Comparison of ENCODE assay signal across 8 cellular contexts in the genomic region with DNA sequence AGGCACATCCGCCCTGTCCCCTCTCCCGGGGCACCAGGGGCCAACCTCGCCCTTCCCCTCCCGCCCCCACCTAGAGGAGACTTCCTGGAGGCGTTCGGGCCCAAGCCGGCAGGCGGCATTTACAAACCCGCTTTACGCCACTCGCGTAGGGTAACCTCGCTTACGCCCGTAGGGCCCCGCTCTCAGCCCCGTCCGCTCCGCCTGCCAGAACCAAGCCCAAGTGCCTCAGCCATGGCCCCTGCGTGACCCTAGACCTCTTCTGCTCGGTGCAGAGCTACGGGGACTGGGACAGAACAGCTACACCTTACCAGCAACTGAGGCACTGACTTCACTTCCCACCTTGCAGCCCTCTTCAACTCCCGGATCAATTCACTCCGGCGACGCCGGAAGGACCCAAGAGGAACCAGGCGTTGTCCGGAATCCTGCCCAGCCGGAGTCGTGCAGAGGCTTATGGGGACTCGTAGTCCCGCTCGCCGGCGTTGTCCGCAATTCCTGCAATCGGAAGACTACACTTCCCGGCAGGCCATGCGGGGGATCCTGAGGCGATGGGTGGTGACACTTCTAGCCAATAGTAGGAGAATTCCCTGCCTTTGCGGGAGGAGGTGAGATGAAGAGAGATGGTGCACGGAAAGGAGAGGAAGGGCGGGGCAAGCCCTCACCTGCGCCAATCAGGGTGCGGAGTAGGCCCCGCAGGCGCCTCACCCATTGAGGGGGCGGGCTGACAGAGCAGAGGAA.
A peak's percentile ranks its signal among the peaks of the same experiment; 100 is the strongest.
DNase-seq lines count a peak whose midpoint lies in the region; ATAC-seq, FAIRE-seq and TF ChIP-seq lines count a peak whose summit lies in the region.

A gene (minus strand): TSS at position 395 of the 735 bp plus-strand sequence. CDS start 14,735 bp downstream, outside the sequence.

- FAIRE-seq in islet of Langerhans (lab: Jason Lieb, UNC): peak; percentile 68

- TF ChIP-seq POLR2A in GM19099 (IDR thresholded peaks at IDR 0.05; ENCODE audit: extremely low read depth, insufficient read length, low read depth): peak; percentile 79

- ATAC-seq in HG03378 (IDR thresholded peaks at IDR 0.05; ENCODE audit: unreplicated experiment): peak; percentile 92
- peak; percentile 89 to 90 for ATAC-seq in activated CD4-positive, CD25-positive, alpha-beta regulatory T cell treated with anti-CD3 and anti-CD28 coated beads, Interleukin-2, amount 50 U/mL, for 24 hours

- DNase-seq in Ammon's horn (ENCODE audit: low spot score): peak; percentile 99
- DNase-seq in NCI-H446 treated with DMSO at 0.1 percent for 48 hours (lab: John Stamatoyannopoulos, UW): peak; percentile 99
- peak; percentile 99 for DNase-seq in cerebellar nuclear complex (lab: John Stamatoyannopoulos, UW)
- DNase-seq in stimulated activated CD4-positive, alpha-beta T cell treated with anti-CD3 and anti-CD28 coated beads, Interleukin-12 subunit alpha, Interleukin-12 subunit beta, amount 100 ng/mL, for 4 hours: peak; percentile 93

Comparison
In these comparisons a context has a peak if more than half of its experiments do, and no peak if none do; other contexts are left out.
1. Peak in every context shown above with its lines: DNase-seq and ATAC-seq.